In the genomic region with DNA sequence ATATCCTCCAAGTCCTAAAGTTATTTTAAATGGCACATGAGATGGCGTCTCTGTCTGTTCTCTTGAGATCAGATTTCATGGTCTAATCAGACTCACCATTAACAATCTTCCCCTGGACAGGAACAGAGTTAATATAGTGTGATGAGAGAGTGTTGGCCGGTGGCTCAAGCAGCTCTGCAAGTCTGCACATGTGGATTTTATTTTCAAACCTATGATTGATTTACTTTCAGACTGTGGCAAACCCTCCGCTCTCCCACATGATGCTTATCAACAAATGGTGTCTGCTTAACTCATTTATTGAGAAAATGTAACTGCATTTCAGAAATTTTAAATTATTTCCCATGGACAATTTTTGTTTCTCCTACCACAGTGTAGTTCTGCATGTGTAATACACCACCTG, we compare ENCODE assay signal across 23 cellular contexts.
"Had no signal": no experiment of that assay in that cellular context is flagged by ENCODE, and none has a peak within 500 bp of the region (broad histone marks: within the 10 kb centered on the region; RNA-seq: fewer than 3 reads in every experiment).

No MANE protein-coding gene starts in this region.

- H3K36me3 Mint-ChIP-seq: activated naive CD4-positive, alpha-beta T cell treated with anti-CD3 and anti-CD28 coated beads, Interleukin-2, amount 10 ng/mL, durations not matched to agents 7 days and 5 days; brain had no signal

- H3K36me3 ChIP-seq: heart right ventricle, ovary, tibial nerve had no signal

- H3K27me3 ChIP-seq: heart right ventricle, ovary, tibial nerve had no signal

- ATAC-seq: activated CD4-positive, CD25-positive, alpha-beta regulatory T cell treated with anti-CD3 and anti-CD28 coated beads, Interleukin-2, amount 50 U/mL, for 24 hours; activated naive CD8-positive, alpha-beta T cell treated with anti-CD3 and anti-CD28 coated beads, Interleukin-2, amount 50 U/mL, for 24 hours; activated T-cell treated with anti-CD3 and anti-CD28 coated beads, Interleukin-2, amount 50 U/mL, for 4 hours; esophagus mucosa; heart right ventricle; left ventricle myocardium superior; psoas muscle; right cardiac atrium; stimulated activated naive CD8-positive, alpha-beta T cell treated with anti-CD3 and anti-CD28 coated beads, Interleukin-15, Interleukin-2, amounts not matched to agents 100 U/mL and 50 U/mL, for 24 hours had no signal

- H3K27ac ChIP-seq: coronary artery, heart right ventricle, ovary, psoas muscle, tibial nerve had no signal

- H3K27ac Mint-ChIP-seq: activated naive CD4-positive, alpha-beta T cell treated with anti-CD3 and anti-CD28 coated beads, Interleukin-2, amount 10 ng/mL, durations not matched to agents 7 days and 5 days; activated naive CD8-positive, alpha-beta T cell treated with anti-CD3 and anti-CD28 coated beads, Interleukin-2, amount 50 U/mL, for 24 hours; brain; immature natural killer cell had no signal

- H3K9me3 ChIP-seq: heart right ventricle, ovary, psoas muscle, tibial nerve had no signal

- DNase-seq: activated CD4-positive, alpha-beta T cell treated with anti-CD3 and anti-CD28 coated beads, Interleukin-2, amount 50 U/mL, for 1 hour; activated CD8-positive, alpha-beta memory T cell treated with anti-CD3 and anti-CD28 coated beads, Interleukin-2, amount 50 U/mL, for 4 hours; activated effector memory CD4-positive, alpha-beta T cell treated with Interleukin-2 at 50 U/mL for 16 hours; activated naive CD4-positive, alpha-beta T cell treated with anti-CD3 and anti-CD28 coated beads, Interleukin-2, amount 10 ng/mL, durations not matched to agents 7 days and 5 days; activated naive CD8-positive, alpha-beta T cell treated with anti-CD3 and anti-CD28 coated beads, Interleukin-2, amount 50 U/mL, for 24 hours; activated T-cell treated with anti-CD3 and anti-CD28 coated beads, Interleukin-2, amount 50 U/mL, for 4 hours; anterior cingulate cortex; heart right ventricle; immature natural killer cell; kidney glomerular epithelial cell; left ventricle myocardium superior; ovary; psoas muscle; right cardiac atrium; stimulated activated naive CD8-positive, alpha-beta T cell treated with anti-CD3 and anti-CD28 coated beads, Interleukin-15, Interleukin-2, amounts not matched to agents 100 U/mL and 50 U/mL, for 24 hours; substantia nigra; T-helper 2 cell had no signal

- H3K4me1 ChIP-seq: psoas muscle, tibial nerve had no signal

- H3K4me1 Mint-ChIP-seq: activated naive CD4-positive, alpha-beta T cell treated with anti-CD3 and anti-CD28 coated beads, Interleukin-2, amount 10 ng/mL, durations not matched to agents 7 days and 5 days; activated naive CD8-positive, alpha-beta T cell treated with anti-CD3 and anti-CD28 coated beads, Interleukin-2, amount 50 U/mL, for 24 hours; brain; central memory CD8-positive, alpha-beta T cell; immature natural killer cell had no signal

- H3K9me3 Mint-ChIP-seq: activated naive CD8-positive, alpha-beta T cell treated with anti-CD3 and anti-CD28 coated beads, Interleukin-2, amount 50 U/mL, for 24 hours; brain had no signal

- H3K4me3 Mint-ChIP-seq: activated naive CD4-positive, alpha-beta T cell treated with anti-CD3 and anti-CD28 coated beads, Interleukin-2, amount 10 ng/mL, durations not matched to agents 7 days and 5 days; activated naive CD8-positive, alpha-beta T cell treated with anti-CD3 and anti-CD28 coated beads, Interleukin-2, amount 50 U/mL, for 24 hours; activated T-cell treated with anti-CD3 and anti-CD28 coated beads, Interleukin-2, amount 50 U/mL, for 4 hours; brain; central memory CD8-positive, alpha-beta T cell; immature natural killer cell had no signal

- H3K4me3 ChIP-seq: coronary artery, heart right ventricle, ovary, psoas muscle, tibial nerve had no signal

- H3K27me3 Mint-ChIP-seq: activated naive CD4-positive, alpha-beta T cell treated with anti-CD3 and anti-CD28 coated beads, Interleukin-2, amount 10 ng/mL, durations not matched to agents 7 days and 5 days; activated naive CD8-positive, alpha-beta T cell treated with anti-CD3 and anti-CD28 coated beads, Interleukin-2, amount 50 U/mL, for 24 hours; brain; central memory CD8-positive, alpha-beta T cell had no signal
